19 cellular contexts compared by ENCODE assay signal in genomic region chr17:31479009-31479408, GRCh38.
DNase-seq lines count a peak whose midpoint lies in the region; ATAC-seq and TF ChIP-seq lines count a peak whose summit lies in the region.
"Had no signal": no experiment of that assay in that cellular context is flagged by ENCODE, and none has a peak within 500 bp of the region (broad histone marks: within the 10 kb centered on the region; RNA-seq: fewer than 3 reads in every experiment).

No MANE protein-coding gene starts in this region.

- H3K27ac ChIP-seq in body of pancreas: peak overlapping the region; percentile 75 to 85 (median 82)
- peak overlapping the region; percentile 13 for H3K27ac ChIP-seq in temporal lobe (ENCODE audit: low read depth, low read length)
- H3K27ac ChIP-seq: BLaER1 treated with 17β-estradiol and CSF1 and Interleukin-3, amounts not matched to agents 10 nM and 100 nM; C4-2B had no signal

- no peak overlapping the region for H3K27ac Mint-ChIP-seq in Caco-2 (ENCODE audit: unreplicated experiment)
- H3K27ac Mint-ChIP-seq in activated naive CD8-positive, alpha-beta T cell treated with anti-CD3 and anti-CD28 coated beads, Interleukin-2, amount 50 U/mL, for 24 hours: no peak overlapping the region
- H3K27ac Mint-ChIP-seq: B cell; CD4-positive, alpha-beta T cell; CD8-positive, alpha-beta T cell had no signal

- TF ChIP-seq CTCF in body of pancreas (IDR thresholded peaks at IDR 0.05) (no peak), Caco-2 (IDR thresholded peaks at IDR 0.05; ENCODE audit: insufficient read depth in 1 of 2, low read depth in 1 of 2, low read length in 1 of 2, severe bottlenecking in 1 of 2, unreplicated experiment in 1 of 2) (no peak)

- no peaks in the 10 kb centered on the region for H3K36me3 Mint-ChIP-seq in Caco-2 (ENCODE audit: insufficient read depth, unreplicated experiment)
- H3K36me3 Mint-ChIP-seq in activated naive CD8-positive, alpha-beta T cell treated with anti-CD3 and anti-CD28 coated beads, Interleukin-2, amount 50 U/mL, for 24 hours (ENCODE audit: low read depth): no peaks in the 10 kb centered on the region
- H3K36me3 Mint-ChIP-seq: CD8-positive, alpha-beta T cell had no signal

- WGBS in body of pancreas, 2 donors: 52 to 53% methylated on average over 2 of the region's 2 CpGs

- DNase-seq in left ventricle myocardium superior (no peak), left cardiac atrium (no peak), body of pancreas (peak in 1 of 4 donors; percentile 26), Caco-2 (no peak)
- DNase-seq in activated naive CD8-positive, alpha-beta T cell treated with anti-CD3 and anti-CD28 coated beads, Interleukin-2, amount 50 U/mL, for 24 hours: no peak
- DNase-seq: 8988T; AML-193; CD4-positive, alpha-beta T cell; CD8-positive, alpha-beta T cell; DMS 273 treated with DMSO at 0.1 percent for 48 hours; DMS153; DMS79; DND-41; EL; GDM1 had no signal

- peaks cover 18% of the 10 kb centered on the region for H3K4me1 Mint-ChIP-seq in Caco-2 (ENCODE audit: low read depth, unreplicated experiment)
- H3K4me1 Mint-ChIP-seq in activated naive CD8-positive, alpha-beta T cell treated with anti-CD3 and anti-CD28 coated beads, Interleukin-2, amount 50 U/mL, for 24 hours: no peaks in the 10 kb centered on the region
- H3K4me1 Mint-ChIP-seq: B cell had no signal

- CTCF ChIA-PET in Caco-2 (lab: Charles Lee): interaction anchor here (0.9 kb wide), 1 partner anchor 10 kb away, joined by 3 read pairs; no protein-coding TSS in a partner anchor

- H3K4me3 Mint-ChIP-seq in Caco-2 (ENCODE audit: unreplicated experiment): no peak overlapping the region
- no peak overlapping the region for H3K4me3 Mint-ChIP-seq in activated naive CD8-positive, alpha-beta T cell treated with anti-CD3 and anti-CD28 coated beads, Interleukin-2, amount 50 U/mL, for 24 hours
- H3K4me3 Mint-ChIP-seq: B cell; CD4-positive, alpha-beta T cell; CD8-positive, alpha-beta T cell had no signal

- no peaks in the 10 kb centered on the region for H3K27me3 Mint-ChIP-seq in Caco-2 (ENCODE audit: insufficient read depth, unreplicated experiment)
- no peaks in the 10 kb centered on the region for H3K27me3 Mint-ChIP-seq in activated naive CD8-positive, alpha-beta T cell treated with anti-CD3 and anti-CD28 coated beads, Interleukin-2, amount 50 U/mL, for 24 hours
- H3K27me3 Mint-ChIP-seq: B cell; CD4-positive, alpha-beta T cell had no signal

- intact Hi-C loops in left ventricle myocardium superior (cut with micrococcal nuclease): no loop called here
- intact Hi-C loops in left cardiac atrium (cut with DNase I): no loop called here
- intact Hi-C loops in body of pancreas (cut with DNase I): no loop called here
- intact Hi-C loops in Caco-2 (cut with micrococcal nuclease; ENCODE audit: unreplicated experiment): no loop called here

- no TSS peak for BruUV-seq in Caco-2 (replicated peaks; lab: Mats Ljungman, UMichigan)

- TF ChIP-seq POLR2A in body of pancreas (IDR thresholded peaks at IDR 0.05): no peak

- H3K4me3 ChIP-seq in body of pancreas (no peak overlapping the region), Caco-2 (ENCODE audit: low read depth, low read length) (no peak overlapping the region)
- H3K4me3 ChIP-seq: BLaER1 treated with 17β-estradiol and CSF1 and Interleukin-3, amounts not matched to agents 10 nM and 100 nM had no signal

- H3K27me3 ChIP-seq in body of pancreas (no peaks in the 10 kb centered on the region), Caco-2 (replicated peaks; ENCODE audit: control insufficient read depth, insufficient read depth, low read length) (no peaks in the 10 kb centered on the region)
- H3K27me3 ChIP-seq: BLaER1 treated with 17β-estradiol and CSF1 and Interleukin-3, amounts not matched to agents 10 nM and 100 nM had no signal

- peaks cover 84% of the 10 kb centered on the region for H3K4me1 ChIP-seq in body of pancreas
- peaks cover 7% of the 10 kb centered on the region for H3K4me1 ChIP-seq in Caco-2

- no peaks in the 10 kb centered on the region for H3K9me3 Mint-ChIP-seq in Caco-2 (ENCODE audit: unreplicated experiment)
- no peaks in the 10 kb centered on the region for H3K9me3 Mint-ChIP-seq in activated naive CD8-positive, alpha-beta T cell treated with anti-CD3 and anti-CD28 coated beads, Interleukin-2, amount 50 U/mL, for 24 hours
- H3K9me3 Mint-ChIP-seq: CD4-positive, alpha-beta T cell; CD8-positive, alpha-beta T cell had no signal

- H3K9me3 ChIP-seq in body of pancreas: no peaks in the 10 kb centered on the region
- no peaks in the 10 kb centered on the region for H3K9me3 ChIP-seq in Caco-2
- H3K9me3 ChIP-seq: BLaER1 treated with 17β-estradiol and CSF1 and Interleukin-3, amounts not matched to agents 10 nM and 100 nM had no signal

- no peaks in the 10 kb centered on the region for H3K36me3 ChIP-seq in body of pancreas (replicated peaks in 1 of 2; ENCODE audit: insufficient read depth in 1 of 2, low read depth in 2 of 2)
- H3K36me3 ChIP-seq in Caco-2 (ENCODE audit: control insufficient read depth, insufficient read depth, low read length): no peaks in the 10 kb centered on the region
- H3K36me3 ChIP-seq: BLaER1 treated with 17β-estradiol and CSF1 and Interleukin-3, amounts not matched to agents 10 nM and 100 nM had no signal

- POLR2A ChIA-PET in Caco-2 (lab: Charles Lee): no interaction called here

- peak; percentile 54 for ATAC-seq in left ventricle myocardium superior
- ATAC-seq in left cardiac atrium: no peak
- no peak for ATAC-seq in body of pancreas
- no peak for ATAC-seq in activated naive CD8-positive, alpha-beta T cell treated with anti-CD3 and anti-CD28 coated beads, Interleukin-2, amount 50 U/mL, for 24 hours
- ATAC-seq: CD8-positive, alpha-beta T cell had no signal
